Comparison of ENCODE assay signal across 28 cellular contexts in genomic region chr12:89106950-89107349, GRCh38.
DNase-seq lines count a peak whose midpoint lies in the region; ATAC-seq, FAIRE-seq and TF ChIP-seq lines count a peak whose summit lies in the region.
"Had no signal": no experiment of that assay in that cellular context is flagged by ENCODE, and none has a peak within 500 bp of the region (broad histone marks: within the 10 kb centered on the region; RNA-seq: fewer than 3 reads in every experiment).

No MANE protein-coding gene starts in this region.

- POLR2A ChIA-PET in HepG2 (lab: Yijun Ruan, JAX): no interaction called here

- 0 out of 2 replicates have a peak, but pooled peaks cover 9% of the 10 kb centered on the region for H3K4me1 ChIP-seq in HepG2 (ENCODE audit: insufficient read depth, low read length)
- no peaks in the 10 kb centered on the region for H3K4me1 ChIP-seq in right lobe of liver
- no peaks in the 10 kb centered on the region for H3K4me1 ChIP-seq in mesendoderm (ENCODE audit: control insufficient read depth, low read depth, low read length)
- H3K4me1 ChIP-seq in neuronal stem cell (ENCODE audit: control insufficient read depth in 2 of 2, insufficient read depth in 1 of 2, low read depth in 1 of 2, low read length in 2 of 2): peaks cover 2 to 3% of the 10 kb centered on the region in 2 donors
- H3K4me1 ChIP-seq in mesenchymal stem cell (ENCODE audit: control insufficient read depth, insufficient read depth, low read depth, low read length): no peaks in the 10 kb centered on the region
- H3K4me1 ChIP-seq: BE2C, BLaER1 had no signal

- no peak overlapping the region for H2AFZ ChIP-seq in HepG2 (ENCODE audit: low read length)
- peak overlapping the region; percentile 24 for H2AFZ ChIP-seq in neuronal stem cell (ENCODE audit: low read length)
- no peak overlapping the region for H2AFZ ChIP-seq in mesenchymal stem cell (ENCODE audit: low read depth, low read length)

- H3K9me3 ChIP-seq in HepG2 (ENCODE audit: low read length): no peaks in the 10 kb centered on the region
- H3K9me3 ChIP-seq in right lobe of liver: no peaks in the 10 kb centered on the region
- no peaks in the 10 kb centered on the region for H3K9me3 ChIP-seq in neuronal stem cell (replicated peaks in 1 of 2; ENCODE audit: control insufficient read depth in 2 of 2, insufficient read depth in 1 of 2, low read depth in 1 of 2, low read length in 2 of 2)
- H3K9me3 ChIP-seq in mesenchymal stem cell (ENCODE audit: control insufficient read depth, low read length): no peaks in the 10 kb centered on the region
- H3K9me3 ChIP-seq: BE2C, BLaER1 had no signal

- H3K23ac ChIP-seq in mesendoderm (ENCODE audit: low read length) (no peak overlapping the region), neuronal stem cell (ENCODE audit: low read depth, low read length, poor library complexity) (no peak overlapping the region), mesenchymal stem cell (ENCODE audit: low read length in 2 of 2) (no peak overlapping the region)

- ATAC-seq in HepG2: peak; percentile 98
- ATAC-seq in right lobe of liver: no peak
- ATAC-seq: GM12878 had no signal

- no peak overlapping the region for H3K4me3 Mint-ChIP-seq in immature natural killer cell
- H3K4me3 Mint-ChIP-seq: CD14-positive monocyte; CD4-positive, alpha-beta memory T cell; CD4-positive, CD25-positive, alpha-beta regulatory T cell; CD8-positive, alpha-beta memory T cell had no signal

- TF ChIP-seq CTCF in HepG2 (CRISPR knock-in tag; IDR thresholded peaks at IDR 0.05) (no peak), right lobe of liver (IDR thresholded peaks at IDR 0.05) (no peak)

- H3K27ac Mint-ChIP-seq in immature natural killer cell: no peak overlapping the region
- H3K27ac Mint-ChIP-seq: CD14-positive monocyte; CD4-positive, alpha-beta memory T cell; CD4-positive, CD25-positive, alpha-beta regulatory T cell; CD8-positive, alpha-beta memory T cell had no signal

- H2AK5ac ChIP-seq in mesendoderm (ENCODE audit: low read length) (no peak overlapping the region), neuronal stem cell (ENCODE audit: low read depth, low read length) (no peak overlapping the region), mesenchymal stem cell (ENCODE audit: low read length, severe bottlenecking) (no peak overlapping the region)

- H2BK12ac ChIP-seq in neuronal stem cell (ENCODE audit: low read length) (no peak overlapping the region), mesenchymal stem cell (ENCODE audit: low read length in 2 of 2) (no peak overlapping the region)

- no peak overlapping the region for H3K4ac ChIP-seq in mesendoderm (ENCODE audit: low read depth, low read length)
- no peak overlapping the region for H3K4ac ChIP-seq in neuronal stem cell (ENCODE audit: low read length)
- no peak overlapping the region for H3K4ac ChIP-seq in mesenchymal stem cell (ENCODE audit: low read depth in 1 of 2, low read length in 2 of 2)

- peak overlapping the region; percentile 86 for H4K8ac ChIP-seq in mesendoderm (ENCODE audit: low read depth, low read length)
- H4K8ac ChIP-seq in neuronal stem cell (ENCODE audit: low read depth, low read length): no peak overlapping the region
- no peak overlapping the region for H4K8ac ChIP-seq in mesenchymal stem cell (ENCODE audit: low read length)

- intact Hi-C loops in HepG2 (cut with micrococcal nuclease; ENCODE audit: unreplicated experiment): no loop called here
- intact Hi-C loops in right lobe of liver (cut with DNase I): no loop called here

- DNase-seq in HepG2 (ENCODE audit: low spot score): peak; percentile 7
- no peak for DNase-seq in right lobe of liver
- no peak for DNase-seq in mesendoderm
- DNase-seq in neuronal stem cell (ENCODE audit: low spot score): no peak
- no peak for DNase-seq in mesenchymal stem cell
- DNase-seq in immature natural killer cell: no peak
- no peak for DNase-seq in H7
- DNase-seq: 8988T; ACHN; BE2C; C1 segment of cervical spinal cord; CD4-positive, alpha-beta memory T cell; CD4-positive, CD25-positive, alpha-beta regulatory T cell; CD8-positive, alpha-beta memory T cell; COR-L47; DMS 273 treated with DMSO at 0.1 percent for 48 hours; DMS153; DMS53; DMS79; DND-41; EL; GDM1 had no signal

- H3K4me2 ChIP-seq in HepG2 (ENCODE audit: low read depth, low read length) (no peak overlapping the region), mesendoderm (ENCODE audit: low read length) (no peak overlapping the region), neuronal stem cell (ENCODE audit: insufficient read depth, low read length, poor library complexity, severe bottlenecking) (no peak overlapping the region), mesenchymal stem cell (ENCODE audit: low read length, poor library complexity, severe bottlenecking) (no peak overlapping the region)
- H3K4me2 ChIP-seq: BLaER1 had no signal

- H3K4me3 ChIP-seq in HepG2 (replicated peaks in 1 of 3; ENCODE audit: insufficient read depth in 1 of 3, low read depth in 2 of 3, low read length in 3 of 3) (no peak overlapping the region), right lobe of liver (no peak overlapping the region), mesendoderm (ENCODE audit: low read length) (no peak overlapping the region), neuronal stem cell (ENCODE audit: low read length in 2 of 2) (no peak overlapping the region), mesenchymal stem cell (ENCODE audit: insufficient read depth in 1 of 2, low read depth in 1 of 2, low read length in 2 of 2) (no peak overlapping the region), H7 (ENCODE audit: insufficient read depth, low read depth, low read length) (no peak overlapping the region)
- H3K4me3 ChIP-seq: BLaER1, GM12878 had no signal

- H3K27ac ChIP-seq in HepG2 (ENCODE audit: extremely low read length, insufficient read depth, low read length): no peak overlapping the region
- H3K27ac ChIP-seq in right lobe of liver: no peak overlapping the region
- no peak overlapping the region for H3K27ac ChIP-seq in mesendoderm (ENCODE audit: low read depth, low read length)
- no peak overlapping the region for H3K27ac ChIP-seq in neuronal stem cell (replicated peaks; ENCODE audit: low read length)
- no peak overlapping the region for H3K27ac ChIP-seq in mesenchymal stem cell (ENCODE audit: low read length, poor library complexity, severe bottlenecking)
- H3K27ac ChIP-seq: BLaER1 had no signal

- H3K79me2 ChIP-seq in HepG2 (ENCODE audit: insufficient read depth, low read length) (no peaks in the 10 kb centered on the region), mesendoderm (ENCODE audit: control insufficient read depth, insufficient read depth, low read length) (no peaks in the 10 kb centered on the region)

- H3K18ac ChIP-seq in mesendoderm (ENCODE audit: low read length): no peak overlapping the region
- no peak overlapping the region for H3K18ac ChIP-seq in neuronal stem cell (ENCODE audit: low read length)
- no peak overlapping the region for H3K18ac ChIP-seq in mesenchymal stem cell (ENCODE audit: low read depth in 1 of 2, low read length in 2 of 2)

- peaks cover 0 to 4% (median 2%) of the 10 kb centered on the region in 3 donors for H3K27me3 Mint-ChIP-seq in immature natural killer cell (ENCODE audit: low read depth in 3 of 3)
- H3K27me3 Mint-ChIP-seq: CD4-positive, alpha-beta memory T cell; CD4-positive, CD25-positive, alpha-beta regulatory T cell had no signal

- H3K36me3 ChIP-seq in HepG2 (replicated peaks in 1 of 2; ENCODE audit: control insufficient read depth in 1 of 2, insufficient read depth in 2 of 2, low read length in 2 of 2): no peaks in the 10 kb centered on the region
- H3K36me3 ChIP-seq in right lobe of liver: no peaks in the 10 kb centered on the region
- H3K36me3 ChIP-seq in mesendoderm (ENCODE audit: control insufficient read depth, insufficient read depth, low read length): no peaks in the 10 kb centered on the region
- no peaks in the 10 kb centered on the region for H3K36me3 ChIP-seq in neuronal stem cell (replicated peaks in 1 of 2; ENCODE audit: control insufficient read depth in 2 of 2, insufficient read depth in 2 of 2, low read length in 2 of 2)
- no peaks in the 10 kb centered on the region for H3K36me3 ChIP-seq in mesenchymal stem cell (ENCODE audit: control insufficient read depth in 1 of 2, insufficient read depth in 2 of 2, low read depth in 1 of 2, low read length in 2 of 2)
- H3K36me3 ChIP-seq in H7 (replicated peaks; ENCODE audit: control insufficient read depth, insufficient read depth, low read length): no peaks in the 10 kb centered on the region
- H3K36me3 ChIP-seq: BE2C, BLaER1 had no signal

- no peak overlapping the region for H2BK15ac ChIP-seq in mesendoderm (replicated peaks; ENCODE audit: low read depth)
- H2BK15ac ChIP-seq in neuronal stem cell (ENCODE audit: low read length): no peak overlapping the region
- H2BK15ac ChIP-seq in mesenchymal stem cell (ENCODE audit: low read depth, poor library complexity, severe bottlenecking): no peak overlapping the region

- BruUV-seq in HepG2 (replicated peaks; lab: Mats Ljungman, UMichigan): no TSS peak

- H4K91ac ChIP-seq in neuronal stem cell (ENCODE audit: low read depth, low read length, poor library complexity): no peak overlapping the region
- no peak overlapping the region for H4K91ac ChIP-seq in mesenchymal stem cell (ENCODE audit: low read length)

- H2BK5ac ChIP-seq in mesendoderm (ENCODE audit: low read length) (no peak overlapping the region), neuronal stem cell (ENCODE audit: low read length) (no peak overlapping the region), mesenchymal stem cell (ENCODE audit: low read depth, low read length, poor library complexity, severe bottlenecking) (no peak overlapping the region)

- CTCF ChIA-PET in HepG2 (lab: Yijun Ruan, JAX; ENCODE audit: low intra/inter-chr PET ratio, low total read pairs): no interaction called here

- no peak overlapping the region for H4K5ac ChIP-seq in mesendoderm (ENCODE audit: low read length)

- H4K20me1 ChIP-seq in HepG2 (ENCODE audit: insufficient read depth, low read length): no peaks in the 10 kb centered on the region
- H4K20me1 ChIP-seq: BLaER1 had no signal

- no peak for TF ChIP-seq RAD21 in HepG2 (CRISPR knock-in tag; IDR thresholded peaks at IDR 0.05)

- peaks cover 0 to 4% (median 0%) of the 10 kb centered on the region in 3 donors for H3K36me3 Mint-ChIP-seq in immature natural killer cell
- H3K36me3 Mint-ChIP-seq: CD14-positive monocyte; CD4-positive, alpha-beta memory T cell; CD4-positive, CD25-positive, alpha-beta regulatory T cell had no signal

- H3K79me1 ChIP-seq in mesendoderm (ENCODE audit: low read length) (no peaks in the 10 kb centered on the region), neuronal stem cell (ENCODE audit: low read depth, low read length) (no peaks in the 10 kb centered on the region), mesenchymal stem cell (replicated peaks; ENCODE audit: low read length, poor library complexity, severe bottlenecking) (no peaks in the 10 kb centered on the region)

- H3K27me3 ChIP-seq in HepG2 (ENCODE audit: control insufficient read depth in 1 of 2, insufficient read depth in 2 of 2, low read length in 2 of 2): no peaks in the 10 kb centered on the region
- H3K27me3 ChIP-seq in right lobe of liver: no peaks in the 10 kb centered on the region
- no peaks in the 10 kb centered on the region for H3K27me3 ChIP-seq in mesendoderm (ENCODE audit: insufficient read depth, low read length, poor library complexity)
- H3K27me3 ChIP-seq in neuronal stem cell (ENCODE audit: control insufficient read depth in 3 of 3, insufficient read depth in 3 of 3, low read depth in 1 of 3, low read length in 3 of 3): no peaks in the 10 kb centered on the region
- H3K27me3 ChIP-seq in mesenchymal stem cell (ENCODE audit: control insufficient read depth in 1 of 2, insufficient read depth in 1 of 2, low read length in 2 of 2): no peaks in the 10 kb centered on the region
- no peaks in the 10 kb centered on the region for H3K27me3 ChIP-seq in H7 (ENCODE audit: control insufficient read depth, insufficient read depth, low read length)
- H3K27me3 ChIP-seq: BE2C, BLaER1 had no signal

- 1% methylated on average over 5 of the region's 5 CpGs for WGBS in HepG2 (ENCODE audit: low lambda C conversion rate)
- WGBS in right lobe of liver (ENCODE audit: insufficient coverage, low coverage, low lambda C conversion rate, missing lambda C conversion rate): 76% methylated on average over 4 of the region's 5 CpGs
- WGBS in mesendoderm (ENCODE audit: extremely low coverage, insufficient coverage, low lambda C conversion rate): no CpG with 5 or more reads among the region's 5 CpGs
- WGBS in neuronal stem cell (ENCODE audit: extremely low coverage in 2 of 2, insufficient read length in 2 of 2, insufficient replicate concordance in 1 of 2), 2 donors: no CpG with 5 or more reads among the region's 5 CpGs
- 94% methylated on average over 5 of the region's 5 CpGs for WGBS in mesenchymal stem cell

- TF ChIP-seq POLR2A in HepG2 (IDR thresholded peaks at IDR 0.05; ENCODE audit: insufficient read depth in 1 of 2, low read depth in 2 of 2, low read length in 2 of 2): no peak
- no peak for TF ChIP-seq POLR2A in right lobe of liver (IDR thresholded peaks at IDR 0.05)

- no peak for TF ChIP-seq EP300 in HepG2 (IDR thresholded peaks at IDR 0.05; ENCODE audit: low read depth in 2 of 2, low read length in 2 of 2)
- TF ChIP-seq EP300 in HepG2 (CRISPR knock-in tag; IDR thresholded peaks at IDR 0.05; ENCODE audit: borderline replicate concordance): no peak

- no peak overlapping the region for H3K14ac ChIP-seq in neuronal stem cell (ENCODE audit: low read length)
- no peak overlapping the region for H3K14ac ChIP-seq in mesenchymal stem cell (ENCODE audit: low read length in 2 of 2)

- in situ Hi-C loops in HepG2 (cut with HindIII; ENCODE audit: extremely low pct_ligation_motif_present, low pct_unique_long_range_greater_than_20kb): no loop called here

- H3K9me3 Mint-ChIP-seq in immature natural killer cell: no peaks in the 10 kb centered on the region
- H3K9me3 Mint-ChIP-seq: CD4-positive, alpha-beta memory T cell; CD8-positive, alpha-beta memory T cell had no signal

- no peaks in the 10 kb centered on the region for H3K4me1 Mint-ChIP-seq in immature natural killer cell
- H3K4me1 Mint-ChIP-seq: CD14-positive monocyte; CD4-positive, alpha-beta memory T cell; CD4-positive, CD25-positive, alpha-beta regulatory T cell; CD8-positive, alpha-beta memory T cell had no signal

- H3K9ac ChIP-seq in HepG2 (ENCODE audit: insufficient read depth, low read depth, low read length) (no peak overlapping the region), mesendoderm (ENCODE audit: low read length) (no peak overlapping the region), neuronal stem cell (ENCODE audit: low read depth, low read length, poor library complexity) (no peak overlapping the region), mesenchymal stem cell (ENCODE audit: low read length) (no peak overlapping the region)
- H3K9ac ChIP-seq: BLaER1 had no signal

- H3K56ac ChIP-seq in mesendoderm (ENCODE audit: low read length): no peak overlapping the region

- H2BK120ac ChIP-seq in mesendoderm (ENCODE audit: low read depth, low read length): no peak overlapping the region
- no peak overlapping the region for H2BK120ac ChIP-seq in neuronal stem cell (ENCODE audit: low read depth, low read length)
- no peak overlapping the region for H2BK120ac ChIP-seq in mesenchymal stem cell (ENCODE audit: low read depth, low read length)

- no peak for FAIRE-seq in HepG2 (lab: Jason Lieb, UNC)
- FAIRE-seq: A204.1, GM12878, GM12892, GM18507 had no signal
